ENCODE assay signal across 11 cellular contexts in genomic region chr1:156492013-156492590, GRCh38. TPM values are rescaled to one million over a fixed set of nuclear protein-coding genes. Genes with fewer than 3 reads are reported as not detected.
A peak's percentile ranks its signal among the peaks of the same experiment; 100 is the strongest.
DNase-seq lines count a peak whose midpoint lies in the region; ATAC-seq, FAIRE-seq and TF ChIP-seq lines count a peak whose summit lies in the region.
"Had no signal": no experiment of that assay in that cellular context is flagged by ENCODE, and none has a peak within 500 bp of the region (broad histone marks: within the 10 kb centered on the region; RNA-seq: fewer than 3 reads in every experiment).

No MANE protein-coding gene starts in this region.

- intact Hi-C loops in kidney (cut with DNase I) (no loop called here), testis (cut with DNase I; ENCODE audit: low total_unique reads) (no loop called here)

- POLR2A ChIA-PET in activated CD8-positive, alpha-beta T cell treated with anti-CD3 and anti-CD28 coated beads, Interleukin-2, amount 10 ng/mL, durations not matched to agents 7 days and 5 days (lab: Charles Lee): interaction anchor here (1.1 to 12.8 kb wide), 2 partner anchors 7 to 11 kb away, joined by 3 to 143 read pairs; partner anchors contain the start of gene MEF2D

- FAIRE-seq in kidney (lab: Jason Lieb, UNC): no peak
- FAIRE-seq: urothelium cell line had no signal

- peaks cover 23% of the 10 kb centered on the region for H3K36me3 Mint-ChIP-seq in activated CD8-positive, alpha-beta memory T cell treated with anti-CD3 and anti-CD28 coated beads, Interleukin-2, amount 10 ng/mL, durations not matched to agents 7 days and 5 days
- peaks cover 37% of the 10 kb centered on the region for H3K36me3 Mint-ChIP-seq in activated CD8-positive, alpha-beta T cell treated with anti-CD3 and anti-CD28 coated beads, Interleukin-2, amount 10 ng/mL, durations not matched to agents 7 days and 5 days (ENCODE audit: low read depth)

- no peak for TF ChIP-seq POLR2A in testis (IDR thresholded peaks at IDR 0.05)

- H3K36me3 ChIP-seq in kidney (ENCODE audit: control insufficient read depth in 1 of 2, insufficient read depth in 2 of 2, low read length in 2 of 2): peaks cover 0 to 7% of the 10 kb centered on the region in 2 donors
- no peaks in the 10 kb centered on the region for H3K36me3 ChIP-seq in testis (ENCODE audit: low read depth, missing control alignments)

- TF ChIP-seq CTCF in kidney (IDR thresholded peaks at IDR 0.05; ENCODE audit: borderline replicate concordance, extremely low read depth, insufficient read depth): no peak
- no peak for TF ChIP-seq CTCF in testis (IDR thresholded peaks at IDR 0.05)

- peaks cover 98% of the 10 kb centered on the region for H3K4me1 Mint-ChIP-seq in activated CD8-positive, alpha-beta memory T cell treated with anti-CD3 and anti-CD28 coated beads, Interleukin-2, amount 10 ng/mL, durations not matched to agents 7 days and 5 days
- H3K4me1 Mint-ChIP-seq in activated CD8-positive, alpha-beta T cell treated with anti-CD3 and anti-CD28 coated beads, Interleukin-2, amount 10 ng/mL, durations not matched to agents 7 days and 5 days (ENCODE audit: low read depth): peaks cover 99% of the 10 kb centered on the region

- peak overlapping the region; percentile 90 for H3K27ac Mint-ChIP-seq in activated CD8-positive, alpha-beta memory T cell treated with anti-CD3 and anti-CD28 coated beads, Interleukin-2, amount 10 ng/mL, durations not matched to agents 7 days and 5 days
- H3K27ac Mint-ChIP-seq in activated CD8-positive, alpha-beta T cell treated with anti-CD3 and anti-CD28 coated beads, Interleukin-2, amount 10 ng/mL, durations not matched to agents 7 days and 5 days: peak overlapping the region; percentile 61

- no peak for DNase-seq in activated CD8-positive, alpha-beta memory T cell treated with anti-CD3 and anti-CD28 coated beads, Interleukin-2, amount 10 ng/mL, durations not matched to agents 7 days and 5 days
- no peak for DNase-seq in activated CD8-positive, alpha-beta memory T cell treated with anti-CD3 and anti-CD28 coated beads, Interleukin-2, amount 50 U/mL, for 4 hours
- no peak for DNase-seq in activated CD8-positive, alpha-beta T cell treated with anti-CD3 and anti-CD28 coated beads, Interleukin-2, amount 10 ng/mL, durations not matched to agents 7 days and 5 days
- DNase-seq in kidney (peak; percentile 35), testis (no peak), DMS 273 treated with DMSO at 0.1 percent for 48 hours (lab: John Stamatoyannopoulos, UW) (no peak), midbrain (lab: John Stamatoyannopoulos, UW) (no peak)
- DNase-seq: ACHN, NCI-H1417 treated with DMSO at 0.1 percent for 48 hours had no signal

- no peaks in the 10 kb centered on the region for H3K27me3 ChIP-seq in testis

- H3K9me3 ChIP-seq in kidney (ENCODE audit: control insufficient read depth in 1 of 2, low read length in 2 of 2): no peaks in the 10 kb centered on the region
- no peaks in the 10 kb centered on the region for H3K9me3 ChIP-seq in testis

- H3K9ac ChIP-seq in kidney (ENCODE audit: low read length in 2 of 2): peak overlapping the region in 1 of 2 donors; percentile 67

- H3K4me3 ChIP-seq in kidney (ENCODE audit: low read length in 2 of 2): peak overlapping the region in 1 of 2 donors; percentile 17
- H3K4me3 ChIP-seq in testis: no peak overlapping the region

- peaks cover 63 to 88% of the 10 kb centered on the region in 2 donors for H3K4me1 ChIP-seq in kidney (ENCODE audit: control insufficient read depth in 1 of 2, insufficient read depth in 1 of 2, low read depth in 1 of 2, low read length in 2 of 2)
- H3K4me1 ChIP-seq in testis: peaks cover 88% of the 10 kb centered on the region

- WGBS in testis, 2 donors: 68 to 79% methylated on average over 6 of the region's 6 CpGs

- no peak overlapping the region for H3K4me3 Mint-ChIP-seq in activated CD8-positive, alpha-beta memory T cell treated with anti-CD3 and anti-CD28 coated beads, Interleukin-2, amount 10 ng/mL, durations not matched to agents 7 days and 5 days
- H3K4me3 Mint-ChIP-seq in activated CD8-positive, alpha-beta T cell treated with anti-CD3 and anti-CD28 coated beads, Interleukin-2, amount 10 ng/mL, durations not matched to agents 7 days and 5 days: no peak overlapping the region

- ATAC-seq in activated CD8-positive, alpha-beta memory T cell treated with anti-CD3 and anti-CD28 coated beads, Interleukin-2, amount 10 ng/mL, durations not matched to agents 7 days and 5 days: no peak
- no peak for ATAC-seq in activated CD8-positive, alpha-beta T cell treated with anti-CD3 and anti-CD28 coated beads, Interleukin-2, amount 10 ng/mL, durations not matched to agents 7 days and 5 days
- ATAC-seq in HG02852 (IDR thresholded peaks at IDR 0.05; ENCODE audit: unreplicated experiment): no peak

- H3K9me3 Mint-ChIP-seq in activated CD8-positive, alpha-beta memory T cell treated with anti-CD3 and anti-CD28 coated beads, Interleukin-2, amount 10 ng/mL, durations not matched to agents 7 days and 5 days (ENCODE audit: low read depth): no peaks in the 10 kb centered on the region
- no peaks in the 10 kb centered on the region for H3K9me3 Mint-ChIP-seq in activated CD8-positive, alpha-beta T cell treated with anti-CD3 and anti-CD28 coated beads, Interleukin-2, amount 10 ng/mL, durations not matched to agents 7 days and 5 days (ENCODE audit: insufficient read depth)

- peak overlapping the region; percentile 4 to 49 for H3K27ac ChIP-seq in kidney (ENCODE audit: low read depth in 2 of 2, low read length in 2 of 2)
- peak overlapping the region; percentile 31 to 71 for H3K27ac ChIP-seq in testis

- no peaks in the 10 kb centered on the region for H3K27me3 Mint-ChIP-seq in activated CD8-positive, alpha-beta memory T cell treated with anti-CD3 and anti-CD28 coated beads, Interleukin-2, amount 10 ng/mL, durations not matched to agents 7 days and 5 days
- H3K27me3 Mint-ChIP-seq in activated CD8-positive, alpha-beta T cell treated with anti-CD3 and anti-CD28 coated beads, Interleukin-2, amount 10 ng/mL, durations not matched to agents 7 days and 5 days (ENCODE audit: low read depth): no peaks in the 10 kb centered on the region

- CTCF ChIA-PET in activated CD8-positive, alpha-beta memory T cell treated with anti-CD3 and anti-CD28 coated beads, Interleukin-2, amount 10 ng/mL, durations not matched to agents 7 days and 5 days (lab: Charles Lee): interaction anchor here (0.7 to 18.2 kb wide), 9 partner anchors 5 to 117 kb away, joined by 3 to 372 read pairs (median 4); partner anchors contain the start of gene MEF2D
- CTCF ChIA-PET in activated CD8-positive, alpha-beta T cell treated with anti-CD3 and anti-CD28 coated beads, Interleukin-2, amount 10 ng/mL, durations not matched to agents 7 days and 5 days (lab: Charles Lee): interaction anchor here (0.7 to 6.1 kb wide), 7 partner anchors 10 to 649 kb away, joined by 3 to 85 read pairs (median 4); partner anchors contain the start of gene MEF2D

RNA-seq across cellular contexts. Expression of gene MEF2D, which starts 8.5 kb away (rescaled TPM):
- 10 to 100 TPM; 57.1 to 63.1 TPM for total RNA-seq in activated CD8-positive, alpha-beta memory T cell treated with anti-CD3 and anti-CD28 coated beads, Interleukin-2, amount 10 ng/mL, durations not matched to agents 7 days and 5 days
- total RNA-seq in activated CD8-positive, alpha-beta T cell treated with anti-CD3 and anti-CD28 coated beads, Interleukin-2, amount 10 ng/mL, durations not matched to agents 7 days and 5 days: 10 to 100 TPM; 34.8 to 40.1 TPM
- total RNA-seq in kidney (49.3 TPM), testis (100 to 1,000 TPM in 1 of 2 donors, 10 to 100 TPM in 1; 96.8 to 113 TPM)
- polyA plus RNA-seq in kidney (ENCODE audit: insufficient read depth, low read depth, low replicate concordance) (13.7 TPM), testis (ENCODE audit: insufficient read depth, low read depth, low replicate concordance) (34.4 TPM)
